In the genomic region with DNA sequence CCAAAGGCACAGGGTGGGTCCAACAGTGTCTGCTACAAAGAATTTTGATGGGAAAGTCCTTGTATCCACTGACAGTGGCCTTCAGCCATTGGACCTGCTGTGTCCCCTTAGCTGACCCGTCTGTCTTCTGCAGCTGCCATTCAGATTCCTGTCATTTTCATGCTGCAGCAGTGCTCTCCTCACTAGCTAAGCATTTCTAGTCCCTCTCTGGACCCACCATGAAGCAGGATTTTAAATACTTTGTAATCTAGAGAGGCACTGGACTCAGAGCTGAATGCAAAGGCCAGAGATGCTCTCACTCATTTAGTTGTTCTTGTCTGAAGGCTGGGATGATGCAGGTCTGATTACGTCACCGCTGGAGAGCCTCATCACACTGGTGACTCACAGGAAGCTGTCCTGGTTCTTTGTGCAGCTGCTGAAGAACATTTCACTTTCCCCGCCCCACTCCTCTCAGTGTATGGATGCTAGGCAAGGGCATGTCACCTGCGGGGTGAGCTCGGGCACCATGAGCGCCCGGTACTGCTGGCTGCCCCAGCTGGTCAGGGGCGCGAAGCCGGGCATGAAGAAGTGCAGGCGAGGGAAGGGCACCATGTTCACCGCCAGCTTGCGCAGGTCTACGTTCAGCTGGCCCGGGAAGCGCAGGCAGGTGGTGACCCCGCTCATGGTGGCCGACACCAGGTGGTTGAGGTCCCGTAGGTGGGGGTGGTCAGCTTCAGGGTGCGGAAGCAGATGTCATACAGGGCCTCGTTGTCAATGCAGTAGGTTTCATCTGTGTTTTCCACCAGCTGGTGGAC, we compare ENCODE assay signal across 9 cellular contexts. TPM values are rescaled to one million over a fixed set of nuclear protein-coding genes. Genes with fewer than 3 reads are reported as not detected.
DNase-seq lines count a peak whose midpoint lies in the region; ATAC-seq and TF ChIP-seq lines count a peak whose summit lies in the region.
"Had no signal": no experiment of that assay in that cellular context is flagged by ENCODE, and none has a peak within 500 bp of the region (broad histone marks: within the 10 kb centered on the region; RNA-seq: fewer than 3 reads in every experiment).

No MANE protein-coding gene starts in this region.

- POLR2A ChIA-PET in activated CD8-positive, alpha-beta T cell treated with anti-CD3 and anti-CD28 coated beads, Interleukin-2, amount 10 ng/mL, durations not matched to agents 7 days and 5 days (lab: Charles Lee): no interaction called here

- no peak overlapping the region for H3K27ac Mint-ChIP-seq in activated CD8-positive, alpha-beta T cell treated with anti-CD3 and anti-CD28 coated beads, Interleukin-2, amount 10 ng/mL, durations not matched to agents 7 days and 5 days
- no peak overlapping the region for H3K27ac Mint-ChIP-seq in immature natural killer cell

- H3K4me1 Mint-ChIP-seq in activated CD8-positive, alpha-beta T cell treated with anti-CD3 and anti-CD28 coated beads, Interleukin-2, amount 10 ng/mL, durations not matched to agents 7 days and 5 days (ENCODE audit: low read depth): peaks cover 5% of the 10 kb centered on the region
- no peaks in the 10 kb centered on the region for H3K4me1 Mint-ChIP-seq in immature natural killer cell

- H3K27ac ChIP-seq in right atrium auricular region: no peak overlapping the region
- H3K27ac ChIP-seq: skin epidermis had no signal

- peaks cover 4% of the 10 kb centered on the region for H3K27me3 Mint-ChIP-seq in activated CD8-positive, alpha-beta T cell treated with anti-CD3 and anti-CD28 coated beads, Interleukin-2, amount 10 ng/mL, durations not matched to agents 7 days and 5 days (ENCODE audit: low read depth)
- H3K27me3 Mint-ChIP-seq in immature natural killer cell (ENCODE audit: low read depth in 3 of 3): peaks cover 7 to 11% (median 9%) of the 10 kb centered on the region in 3 donors

- H3K36me3 Mint-ChIP-seq in activated CD8-positive, alpha-beta T cell treated with anti-CD3 and anti-CD28 coated beads, Interleukin-2, amount 10 ng/mL, durations not matched to agents 7 days and 5 days (ENCODE audit: low read depth): no peaks in the 10 kb centered on the region
- no peaks in the 10 kb centered on the region for H3K36me3 Mint-ChIP-seq in immature natural killer cell

- H3K4me3 Mint-ChIP-seq in activated CD8-positive, alpha-beta T cell treated with anti-CD3 and anti-CD28 coated beads, Interleukin-2, amount 10 ng/mL, durations not matched to agents 7 days and 5 days: no peak overlapping the region
- no peak overlapping the region for H3K4me3 Mint-ChIP-seq in immature natural killer cell

- H3K4me3 ChIP-seq in BE2C (ENCODE audit: low read depth, low read length) (no peak overlapping the region), right atrium auricular region (no peak overlapping the region)
- H3K4me3 ChIP-seq: skin epidermis had no signal

- H3K9me3 Mint-ChIP-seq in activated CD8-positive, alpha-beta T cell treated with anti-CD3 and anti-CD28 coated beads, Interleukin-2, amount 10 ng/mL, durations not matched to agents 7 days and 5 days (ENCODE audit: insufficient read depth): no peaks in the 10 kb centered on the region
- no peaks in the 10 kb centered on the region for H3K9me3 Mint-ChIP-seq in immature natural killer cell

- H3K4me1 ChIP-seq in BE2C (peaks cover 7% of the 10 kb centered on the region), right atrium auricular region (no peaks in the 10 kb centered on the region)

- no peak for TF ChIP-seq CTCF in BE2C (IDR thresholded peaks at IDR 0.05; ENCODE audit: low read depth, low read length)
- TF ChIP-seq CTCF in right atrium auricular region (IDR thresholded peaks at IDR 0.05): no peak

- DNase-seq in BE2C (peak; percentile 62), LoVo (ENCODE audit: low spot score) (peak; percentile 52), right atrium auricular region (ENCODE audit: low spot score) (peak; percentile 71), NAMALWA (ENCODE audit: low spot score) (no peak), NCI-H1930 (lab: John Stamatoyannopoulos, UW) (no peak), immature natural killer cell (no peak)
- DNase-seq in activated CD8-positive, alpha-beta T cell treated with anti-CD3 and anti-CD28 coated beads, Interleukin-2, amount 10 ng/mL, durations not matched to agents 7 days and 5 days: peak; percentile 43

- H3K9me3 ChIP-seq in BE2C (no peaks in the 10 kb centered on the region), right atrium auricular region (no peaks in the 10 kb centered on the region)

- no peaks in the 10 kb centered on the region for H3K27me3 ChIP-seq in BE2C
- no peaks in the 10 kb centered on the region for H3K27me3 ChIP-seq in right atrium auricular region

- no peaks in the 10 kb centered on the region for H3K36me3 ChIP-seq in BE2C
- no peaks in the 10 kb centered on the region for H3K36me3 ChIP-seq in right atrium auricular region

- ATAC-seq in activated CD8-positive, alpha-beta T cell treated with anti-CD3 and anti-CD28 coated beads, Interleukin-2, amount 10 ng/mL, durations not matched to agents 7 days and 5 days: peak; percentile 70
- ATAC-seq in GM19035 (IDR thresholded peaks at IDR 0.05; ENCODE audit: unreplicated experiment): no peak

- CTCF ChIA-PET in activated CD8-positive, alpha-beta T cell treated with anti-CD3 and anti-CD28 coated beads, Interleukin-2, amount 10 ng/mL, durations not matched to agents 7 days and 5 days (lab: Charles Lee): no interaction called here

RNA-seq across cellular contexts. Expression of a gene that starts 19.4 kb away (rescaled TPM):
- 423 TPM for polyA plus RNA-seq in BE2C (2012; ENCODE audit: insufficient read depth, insufficient read length, low read depth)
- 1 to 10 TPM; 2.7 to 3.5 TPM for total RNA-seq in activated CD8-positive, alpha-beta T cell treated with anti-CD3 and anti-CD28 coated beads, Interleukin-2, amount 10 ng/mL, durations not matched to agents 7 days and 5 days
- 10 to 100 TPM; 33.8 to 42.2 TPM for total RNA-seq in right atrium auricular region
- polyA plus RNA-seq in immature natural killer cell: 1 to 10 TPM; 1.4 to 3.8 (median 2.9) TPM

RNA-seq across cellular contexts. Expression of a gene that starts 50.7 kb away (rescaled TPM):
- polyA plus RNA-seq in BE2C (2012; ENCODE audit: insufficient read depth, insufficient read length, low read depth): 301 TPM
- not detected for total RNA-seq in activated CD8-positive, alpha-beta T cell treated with anti-CD3 and anti-CD28 coated beads, Interleukin-2, amount 10 ng/mL, durations not matched to agents 7 days and 5 days
- 1 to 10 TPM; 2.2 to 2.4 TPM for total RNA-seq in right atrium auricular region
- under 1 TPM in 1 of 3 donors, not detected in 2; 0.11 TPM for polyA plus RNA-seq in immature natural killer cell

RNA-seq across cellular contexts. Expression of a gene that starts 58.2 kb away (rescaled TPM):
- 20.1 TPM for polyA plus RNA-seq in BE2C (2012; ENCODE audit: insufficient read depth, insufficient read length, low read depth)
- 1 to 10 TPM; 5.5 to 8.0 TPM for total RNA-seq in activated CD8-positive, alpha-beta T cell treated with anti-CD3 and anti-CD28 coated beads, Interleukin-2, amount 10 ng/mL, durations not matched to agents 7 days and 5 days
- 10 to 100 TPM in 1 of 2 donors, 1 to 10 TPM in 1; 5.4 to 10.6 TPM for total RNA-seq in right atrium auricular region
- 1 to 10 TPM; 7.5 to 9.7 (median 9.1) TPM for polyA plus RNA-seq in immature natural killer cell

Comparison
In these comparisons a context has a peak if more than half of its experiments do, and no peak if none do; other contexts are left out.
1. DNase-seq: peak in BE2C (single experiment), LoVo (single experiment), activated CD8-positive, alpha-beta T cell treated with anti-CD3 and anti-CD28 coated beads, Interleukin-2, amount 10 ng/mL, durations not matched to agents 7 days and 5 days (single experiment) and right atrium auricular region (single experiment); none in NAMALWA (single experiment), NCI-H1930 (0 of 2) and immature natural killer cell (0 of 3).
2. RNA of a gene that starts 19.4 kb away (total RNA-seq): 33.8 to 42.2 TPM in right atrium auricular region; 2.7 to 3.5 TPM in activated CD8-positive, alpha-beta T cell treated with anti-CD3 and anti-CD28 coated beads, Interleukin-2, amount 10 ng/mL, durations not matched to agents 7 days and 5 days; every median in the first group is over 4 times any median in the second.